Comparison of ENCODE assay signal across 20 cellular contexts in the genomic region with DNA sequence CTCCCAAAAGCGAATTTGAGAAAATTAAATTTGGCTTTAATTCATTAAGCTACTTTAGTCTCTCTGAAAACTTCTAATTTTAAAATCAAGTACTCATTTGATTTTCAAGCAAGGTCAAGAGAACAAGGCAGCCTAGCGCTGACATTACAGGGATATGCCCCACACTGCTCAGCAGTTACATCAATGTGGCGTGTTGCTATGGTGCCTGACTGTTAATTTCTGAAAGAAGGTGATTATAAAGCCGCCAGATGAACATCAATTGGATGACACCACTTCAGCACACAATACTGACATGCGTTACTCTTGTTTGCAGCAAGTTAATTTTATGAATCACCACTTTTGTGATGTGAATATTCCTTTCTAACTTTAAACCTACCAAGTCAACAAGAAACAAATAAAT.
DNase-seq lines count a peak whose midpoint lies in the region; ATAC-seq and TF ChIP-seq lines count a peak whose summit lies in the region.
"Had no signal": no experiment of that assay in that cellular context is flagged by ENCODE, and none has a peak within 500 bp of the region (broad histone marks: within the 10 kb centered on the region; RNA-seq: fewer than 3 reads in every experiment).

No MANE protein-coding gene starts in this region.

- H3K27me3 ChIP-seq in cardiac muscle cell: no peaks in the 10 kb centered on the region
- H3K27me3 ChIP-seq in right atrium auricular region: no peaks in the 10 kb centered on the region
- no peaks in the 10 kb centered on the region for H3K27me3 ChIP-seq in dorsolateral prefrontal cortex
- H3K27me3 ChIP-seq: BE2C had no signal

- intact Hi-C loops in dorsolateral prefrontal cortex (cut with DNase I): no loop called here

- no peak overlapping the region for H3K4me3 ChIP-seq in cardiac muscle cell
- H3K4me3 ChIP-seq in right atrium auricular region: no peak overlapping the region
- no peak overlapping the region for H3K4me3 ChIP-seq in dorsolateral prefrontal cortex

- H3K36me3 Mint-ChIP-seq in activated naive CD4-positive, alpha-beta T cell treated with anti-CD3 and anti-CD28 coated beads, Interleukin-2, amount 50 U/mL, for 24 hours: peaks cover 41% of the 10 kb centered on the region
- H3K36me3 Mint-ChIP-seq in stimulated activated memory B cell treated with anti-CD40 and anti-IgM and Interleukin-4, amounts not matched to agents 10 μg/mL and 1 μg/mL and 100 μg/mL, for 72 hours: peaks cover 20% of the 10 kb centered on the region

- peaks cover 81% of the 10 kb centered on the region for H3K4me1 Mint-ChIP-seq in activated naive CD4-positive, alpha-beta T cell treated with anti-CD3 and anti-CD28 coated beads, Interleukin-2, amount 50 U/mL, for 24 hours
- H3K4me1 Mint-ChIP-seq in stimulated activated memory B cell treated with anti-CD40 and anti-IgM and Interleukin-4, amounts not matched to agents 10 μg/mL and 1 μg/mL and 100 μg/mL, for 72 hours: peaks cover 52% of the 10 kb centered on the region

- peak overlapping the region; percentile 100 for H3K27ac Mint-ChIP-seq in activated naive CD4-positive, alpha-beta T cell treated with anti-CD3 and anti-CD28 coated beads, Interleukin-2, amount 50 U/mL, for 24 hours
- peak overlapping the region; percentile 95 for H3K27ac Mint-ChIP-seq in stimulated activated memory B cell treated with anti-CD40 and anti-IgM and Interleukin-4, amounts not matched to agents 10 μg/mL and 1 μg/mL and 100 μg/mL, for 72 hours
- H3K27ac Mint-ChIP-seq: stimulated activated effector memory CD8-positive, alpha-beta T cell treated with anti-CD3 and anti-CD28 coated beads, Interleukin-12 subunit alpha, Interleukin-12 subunit beta, amount 100 ng/mL, for 72 hours; type B pancreatic cell had no signal

- no peaks in the 10 kb centered on the region for H3K36me3 ChIP-seq in cardiac muscle cell
- no peaks in the 10 kb centered on the region for H3K36me3 ChIP-seq in right atrium auricular region
- H3K36me3 ChIP-seq: BE2C had no signal

- H3K9me3 ChIP-seq in cardiac muscle cell (ENCODE audit: low read depth) (no peaks in the 10 kb centered on the region), right atrium auricular region (no peaks in the 10 kb centered on the region)
- H3K9me3 ChIP-seq: BE2C had no signal

- TF ChIP-seq CTCF in cardiac muscle cell (IDR thresholded peaks at IDR 0.05; ENCODE audit: low read depth, low read length) (no peak), right atrium auricular region (IDR thresholded peaks at IDR 0.05) (no peak), dorsolateral prefrontal cortex (IDR thresholded peaks at IDR 0.05 in 54 of 56, conservative IDR thresholded peaks at IDR 0.05 in 2 of 56; ENCODE audit: low read depth in 1 of 56, partially characterized antibody in 56 of 56) (no peak)

- DNase-seq in cardiac muscle cell (ENCODE audit: low read depth in 1 of 2, low spot score in 1 of 2) (no peak), right atrium auricular region (ENCODE audit: low spot score) (no peak), NCI-H146 (lab: John Stamatoyannopoulos, UW) (peak; percentile 44), dorsolateral prefrontal cortex (no peak), NCI-H187 (lab: John Stamatoyannopoulos, UW) (no peak)
- DNase-seq: amniotic stem cell; BE2C; central memory CD4-positive, alpha-beta T cell; DMS79; effector CD4-positive, alpha-beta T cell; glutamatergic neuron; HCEC 1CT; NCI-H510A; occipital lobe; OCI-M1; T-helper 17 cell had no signal

- no peaks in the 10 kb centered on the region for H3K9me3 Mint-ChIP-seq in activated naive CD4-positive, alpha-beta T cell treated with anti-CD3 and anti-CD28 coated beads, Interleukin-2, amount 50 U/mL, for 24 hours
- H3K9me3 Mint-ChIP-seq in stimulated activated memory B cell treated with anti-CD40 and anti-IgM and Interleukin-4, amounts not matched to agents 10 μg/mL and 1 μg/mL and 100 μg/mL, for 72 hours: no peaks in the 10 kb centered on the region
- H3K9me3 Mint-ChIP-seq: stimulated activated effector memory CD8-positive, alpha-beta T cell treated with anti-CD3 and anti-CD28 coated beads, Interleukin-12 subunit alpha, Interleukin-12 subunit beta, amount 100 ng/mL, for 72 hours; type B pancreatic cell had no signal

- H3K27me3 Mint-ChIP-seq in activated naive CD4-positive, alpha-beta T cell treated with anti-CD3 and anti-CD28 coated beads, Interleukin-2, amount 50 U/mL, for 24 hours: no peaks in the 10 kb centered on the region
- no peaks in the 10 kb centered on the region for H3K27me3 Mint-ChIP-seq in stimulated activated memory B cell treated with anti-CD40 and anti-IgM and Interleukin-4, amounts not matched to agents 10 μg/mL and 1 μg/mL and 100 μg/mL, for 72 hours
- H3K27me3 Mint-ChIP-seq: T-helper 17 cell, type B pancreatic cell had no signal

- no peak for ATAC-seq in stimulated activated memory B cell treated with anti-CD40 and anti-IgM and Interleukin-4, amounts not matched to agents 10 μg/mL and 1 μg/mL and 100 μg/mL, for 72 hours
- ATAC-seq: stimulated activated effector memory CD8-positive, alpha-beta T cell treated with anti-CD3 and anti-CD28 coated beads, Interleukin-12 subunit alpha, Interleukin-12 subunit beta, amount 100 ng/mL, for 72 hours; T-helper 17 cell had no signal

- peaks cover 55% of the 10 kb centered on the region for H3K4me1 ChIP-seq in cardiac muscle cell (ENCODE audit: low read depth)
- H3K4me1 ChIP-seq in right atrium auricular region: peaks cover 0 to 2% of the 10 kb centered on the region in 2 donors
- H3K4me1 ChIP-seq: BE2C had no signal

- peak overlapping the region; percentile 12 for H3K27ac ChIP-seq in cardiac muscle cell
- no peak overlapping the region for H3K27ac ChIP-seq in right atrium auricular region
- no peak overlapping the region for H3K27ac ChIP-seq in dorsolateral prefrontal cortex

- H3K4me3 Mint-ChIP-seq in activated naive CD4-positive, alpha-beta T cell treated with anti-CD3 and anti-CD28 coated beads, Interleukin-2, amount 50 U/mL, for 24 hours: peak overlapping the region; percentile 97
- H3K4me3 Mint-ChIP-seq in stimulated activated memory B cell treated with anti-CD40 and anti-IgM and Interleukin-4, amounts not matched to agents 10 μg/mL and 1 μg/mL and 100 μg/mL, for 72 hours: no peak overlapping the region
- H3K4me3 Mint-ChIP-seq: stimulated activated effector memory CD8-positive, alpha-beta T cell treated with anti-CD3 and anti-CD28 coated beads, Interleukin-12 subunit alpha, Interleukin-12 subunit beta, amount 100 ng/mL, for 72 hours; T-helper 17 cell; type B pancreatic cell had no signal
